ENCODE assay signal across 21 cellular contexts in genomic region chr7:1942704-1943294, GRCh38.
DNase-seq lines count a peak whose midpoint lies in the region; ATAC-seq, FAIRE-seq and TF ChIP-seq lines count a peak whose summit lies in the region.
"Had no signal": no experiment of that assay in that cellular context is flagged by ENCODE, and none has a peak within 500 bp of the region (broad histone marks: within the 10 kb centered on the region; RNA-seq: fewer than 3 reads in every experiment).

No MANE protein-coding gene starts in this region.

- H3K27me3 Mint-ChIP-seq in CD14-positive monocyte (ENCODE audit: low read depth in 3 of 3), result peaks cover 0 to 8% (median 4%) of the 10 kb centered on the region in 3 donors
- H3K27me3 Mint-ChIP-seq in CD8-positive, alpha-beta memory T cell, result peaks cover 0 to 3% of the 10 kb centered on the region in 2 donors
- H3K27me3 Mint-ChIP-seq: activated T-cell treated with anti-CD3 and anti-CD28 coated beads, Interleukin-2, amount 50 U/mL, for 24 hours; memory B cell had no signal

- H3K36me3 Mint-ChIP-seq in CD14-positive monocyte, result peaks cover 10 to 17% of the 10 kb centered on the region in 2 donors
- peaks cover 0 to 16% (median 4%) of the 10 kb centered on the region in 3 donors for H3K36me3 Mint-ChIP-seq in CD8-positive, alpha-beta memory T cell

- H3K27me3 ChIP-seq in CD8-positive, alpha-beta memory T cell (ENCODE audit: insufficient read depth, low read length, poor library complexity, severe bottlenecking), result no peaks in the 10 kb centered on the region
- H3K27me3 ChIP-seq in iPS-20b (ENCODE audit: insufficient read depth, low read length), result no peaks in the 10 kb centered on the region
- H3K27me3 ChIP-seq: Peyer's patch, sigmoid colon, thyroid gland had no signal

- no peak for ATAC-seq in HG02870 (IDR thresholded peaks at IDR 0.05; ENCODE audit: unreplicated experiment)

- TF ChIP-seq CTCF in CD14-positive monocyte (IDR thresholded peaks at IDR 0.05), result no peak

- H3K4me1 ChIP-seq in CD8-positive, alpha-beta memory T cell (ENCODE audit: insufficient read depth, low read length), result peaks cover 54% of the 10 kb centered on the region
- H3K4me1 ChIP-seq in iPS-20b (ENCODE audit: insufficient read depth, low read length), result peaks cover 13% of the 10 kb centered on the region; the same call in 1 of the 2 replicates
- H3K4me1 ChIP-seq: sigmoid colon, thyroid gland had no signal

- peaks cover 74% of the 10 kb centered on the region for H3K4me1 Mint-ChIP-seq in CD14-positive monocyte
- peaks cover 48 to 69% (median 54%) of the 10 kb centered on the region in 3 donors for H3K4me1 Mint-ChIP-seq in CD8-positive, alpha-beta memory T cell

- no peaks in the 10 kb centered on the region for H3K36me3 ChIP-seq in CD8-positive, alpha-beta memory T cell (ENCODE audit: insufficient read depth, low read length)
- H3K36me3 ChIP-seq in iPS-20b (ENCODE audit: insufficient read depth, low read depth, low read length), result no peaks in the 10 kb centered on the region
- H3K36me3 ChIP-seq: Peyer's patch, sigmoid colon, thyroid gland had no signal

- POLR2A ChIA-PET in CD8-positive, alpha-beta memory T cell (lab: Charles Lee), result no interaction called here

- FAIRE-seq in GM12891 (lab: Jason Lieb, UNC), result no peak

- peak overlapping the region in 6 of 7 donors; percentile 49 to 90 (median 78) for H3K27ac Mint-ChIP-seq in CD14-positive monocyte
- H3K27ac Mint-ChIP-seq in CD8-positive, alpha-beta memory T cell, result peak overlapping the region in 7 of 8 donors; percentile 10 to 79 (median 71)
- H3K27ac Mint-ChIP-seq: activated T-cell treated with anti-CD3 and anti-CD28 coated beads, Interleukin-2, amount 50 U/mL, for 24 hours had no signal

- no peaks in the 10 kb centered on the region for H3K9me3 Mint-ChIP-seq in CD14-positive monocyte
- H3K9me3 Mint-ChIP-seq in CD8-positive, alpha-beta memory T cell, result no peaks in the 10 kb centered on the region
- H3K9me3 Mint-ChIP-seq: activated T-cell treated with anti-CD3 and anti-CD28 coated beads, Interleukin-2, amount 50 U/mL, for 24 hours; memory B cell had no signal

- H3K27ac ChIP-seq in CD8-positive, alpha-beta memory T cell (ENCODE audit: low read depth, low read length), result no peak overlapping the region
- H3K27ac ChIP-seq in iPS-20b (ENCODE audit: low read length), result peak overlapping the region; percentile 8
- H3K27ac ChIP-seq: epithelial cell of prostate, Peyer's patch, sigmoid colon, thyroid gland had no signal

- peak overlapping the region; percentile 52; the same call in 1 of the 2 replicates for H3K9ac ChIP-seq in iPS-20b (ENCODE audit: low read depth, low read length)

- no peak for DNase-seq in CD14-positive monocyte (ENCODE audit: low spot score)
- no peak for DNase-seq in CD8-positive, alpha-beta memory T cell
- peak; percentile 33 for DNase-seq in SKM-1 (lab: John Stamatoyannopoulos, UW; ENCODE audit: unreplicated experiment)
- no peak for DNase-seq in NAMALWA (ENCODE audit: low spot score)
- DNase-seq in GM12891 (ENCODE audit: insufficient read length, low spot score), result no peak
- no peak for DNase-seq in NCI-H1105 (lab: John Stamatoyannopoulos, UW)
- DNase-seq: activated CD4-positive, alpha-beta T cell treated with anti-CD3 and anti-CD28 coated beads for 48 hours; activated T-cell treated with anti-CD3 and anti-CD28 coated beads, Interleukin-2, amount 50 U/mL, for 24 hours; HCEC 1CT; NCI-H1092; NCI-H2107; NCI-H774; occipital lobe; sigmoid colon; stimulated activated CD4-positive, alpha-beta T cell treated with anti-CD3 and anti-CD28 coated beads, Interleukin-2, amount 100 ng/mL, for 48 hours; thyroid gland had no signal

- CTCF ChIA-PET in CD8-positive, alpha-beta memory T cell (lab: Charles Lee), result no interaction called here

- no peak overlapping the region for H3K4me3 ChIP-seq in CD8-positive, alpha-beta memory T cell (ENCODE audit: low read length)
- no peak overlapping the region for H3K4me3 ChIP-seq in iPS-20b (ENCODE audit: low read length)
- H3K4me3 ChIP-seq: Peyer's patch, sigmoid colon, thyroid gland had no signal

- no peaks in the 10 kb centered on the region for H3K9me3 ChIP-seq in CD8-positive, alpha-beta memory T cell (ENCODE audit: low read length)
- H3K9me3 ChIP-seq in iPS-20b (ENCODE audit: insufficient read depth, low read depth, low read length), result peaks cover 5% of the 10 kb centered on the region; the same call in 1 of the 2 replicates
- H3K9me3 ChIP-seq: Peyer's patch, sigmoid colon, thyroid gland had no signal

- peak overlapping the region; percentile 52 to 71 for H3K4me3 Mint-ChIP-seq in CD14-positive monocyte
- H3K4me3 Mint-ChIP-seq in CD8-positive, alpha-beta memory T cell, result peak overlapping the region in 2 of 7 donors; percentile 3 to 23
- H3K4me3 Mint-ChIP-seq: activated T-cell treated with anti-CD3 and anti-CD28 coated beads, Interleukin-2, amount 50 U/mL, for 24 hours had no signal

- no peak for TF ChIP-seq POLR2A in GM12891 (IDR thresholded peaks at IDR 0.05; ENCODE audit: low read depth, low read length)

- intact Hi-C loops in CD14-positive monocyte (cut with micrococcal nuclease), result loop anchor here in 1 of 2 donors (10.0 kb wide), 1 partner anchor 72 kb away; no protein-coding TSS in a partner anchor

TF ChIP-seq in GM12891, 5 proteins besides CTCF, POLR2A, EP300 and RAD21:
- TF ChIP-seq PAX5 (IDR thresholded peaks at IDR 0.05; ENCODE audit: insufficient read depth, low read length, severe bottlenecking) (no peak), SPI1 (IDR thresholded peaks at IDR 0.05; ENCODE audit: low read depth, low read length) (no peak), POU2F2 (IDR thresholded peaks at IDR 0.05; ENCODE audit: low read depth, low read length) (no peak), TAF1 (IDR thresholded peaks at IDR 0.05; ENCODE audit: low read depth, low read length) (no peak), POLR2AphosphoS5 (IDR thresholded peaks at IDR 0.05; ENCODE audit: low read depth, low read length) (no peak)
